ENCODE assay signal across 8 cellular contexts in genomic region chr7:134891262-134892001, GRCh38.
DNase-seq lines count a peak whose midpoint lies in the region; ATAC-seq and TF ChIP-seq lines count a peak whose summit lies in the region.

No MANE protein-coding gene starts in this region.

- DNase-seq in COLO829 (ENCODE audit: low spot score): peak; percentile 99
- peak; percentile 52 for DNase-seq in NCI-H1417 treated with DMSO at 0.1 percent for 48 hours (lab: John Stamatoyannopoulos, UW)
- DNase-seq in heart right ventricle: peak; percentile 74 to 90
- DNase-seq in Kasumi-1 (lab: John Stamatoyannopoulos, UW): no peak

- TF ChIP-seq CTCF in heart right ventricle (IDR thresholded peaks at IDR 0.05) (no peak), parathyroid adenoma (IDR thresholded peaks at IDR 0.05) (no peak)

- H3K4me3 ChIP-seq in heart right ventricle (peak overlapping the region; percentile 15 to 64 (median 54)), parathyroid adenoma (ENCODE audit: low read depth, low read length) (peak overlapping the region; percentile 20)

- H3K4me1 ChIP-seq in heart right ventricle (peaks cover 6 to 73% (median 48%) of the 10 kb centered on the region in 9 donors), parathyroid adenoma (peaks cover 7% of the 10 kb centered on the region)

- peak overlapping the region; percentile 80 for H2AFZ ChIP-seq in parathyroid adenoma

- intact Hi-C loops in heart right ventricle (cut with DNase I): loop anchor here in 6 of 10 donors (5.0 to 10.0 kb wide), 5 partner anchors 41 to 197 kb away; no protein-coding TSS in a partner anchor

- H3K9me3 ChIP-seq in heart right ventricle (peaks cover 0 to 12% (median 9%) of the 10 kb centered on the region in 11 donors), parathyroid adenoma (ENCODE audit: control insufficient read depth, low read length) (no peaks in the 10 kb centered on the region)

- H3K27ac ChIP-seq in angular gyrus (ENCODE audit: low read depth, low read length) (peak overlapping the region; percentile 84), heart right ventricle (peak overlapping the region; percentile 71 to 89 (median 84)), parathyroid adenoma (peak overlapping the region; percentile 34)

- no peak overlapping the region for H3K9ac ChIP-seq in parathyroid adenoma

- H3K4me2 ChIP-seq in parathyroid adenoma (ENCODE audit: low read length): peak overlapping the region; percentile 54

- peaks cover 0 to 11% (median 0%) of the 10 kb centered on the region in 9 donors for H3K36me3 ChIP-seq in heart right ventricle
- no peaks in the 10 kb centered on the region for H3K36me3 ChIP-seq in parathyroid adenoma (ENCODE audit: control insufficient read depth, insufficient read depth, low read length)

- WGBS in heart right ventricle, 2 donors: 0 to 2% methylated on average over 27 of the region's 27 CpGs

- H3K27me3 ChIP-seq in heart right ventricle: peaks cover 0 to 11% (median 0%) of the 10 kb centered on the region in 7 donors
- H3K27me3 ChIP-seq in parathyroid adenoma (ENCODE audit: control insufficient read depth, insufficient read depth, low read length): no peaks in the 10 kb centered on the region

- H3K79me2 ChIP-seq in parathyroid adenoma: no peaks in the 10 kb centered on the region

- peak; percentile 89 to 95 (median 92) for ATAC-seq in heart right ventricle
- ATAC-seq in GM21381 (IDR thresholded peaks at IDR 0.05; ENCODE audit: unreplicated experiment): no peak
- ATAC-seq in HG02970 (IDR thresholded peaks at IDR 0.05; ENCODE audit: low FRiP score, unreplicated experiment): no peak

Comparison
In these comparisons a context has a peak if more than half of its experiments do, and no peak if none do; other contexts are left out.
1. DNase-seq: peak in COLO829 (single experiment), NCI-H1417 treated with DMSO at 0.1 percent for 48 hours (single experiment) and heart right ventricle (2 of 2); none in Kasumi-1 (0 of 2).
2. H3K27ac ChIP-seq: peak in every context shown above with its lines; median percentile 84 in angular gyrus; 84 in heart right ventricle; 34 in parathyroid adenoma.
3. ATAC-seq: peak in heart right ventricle (8 of 8); none in GM21381 (single experiment) and HG02970 (single experiment).